Comparison of ENCODE assay signal across 21 cellular contexts in genomic region chr11:96778272-96778671, GRCh38.
"Had no signal": no experiment of that assay in that cellular context is flagged by ENCODE, and none has a peak within 500 bp of the region (broad histone marks: within the 10 kb centered on the region; RNA-seq: fewer than 3 reads in every experiment).

No MANE protein-coding gene starts in this region.

- DNase-seq: IMR-90, Karpas-422, KG1, MG63, NCI-H1092, NCI-H1417 treated with DMSO at 0.1 percent for 48 hours, NCI-H146, NCI-H1694 treated with DMSO at 0.1 percent for 48 hours, NCI-H1930, NCI-H2081, NCI-H2107, NCI-H2227 treated with DMSO at 0.1 percent for 48 hours, NCI-H524, NCI-H69, NCI-H774, PC-3, SHP77, SK-N-SH had no signal

- H3K9me3 ChIP-seq: MG63, SK-N-SH had no signal

- H3K4me3 ChIP-seq: MG63 had no signal

- H3K4me2 ChIP-seq: SK-N-SH had no signal

- H3K9ac ChIP-seq: SK-N-SH had no signal

- H3K27me3 ChIP-seq: MG63 had no signal

- ATAC-seq: HepG2, Panc1, PC-3 had no signal

- H3K36me3 ChIP-seq: MG63 had no signal

- H3K27ac ChIP-seq: RWPE1 had no signal
